Comparison of ENCODE assay signal across 11 cellular contexts in the genomic region with DNA sequence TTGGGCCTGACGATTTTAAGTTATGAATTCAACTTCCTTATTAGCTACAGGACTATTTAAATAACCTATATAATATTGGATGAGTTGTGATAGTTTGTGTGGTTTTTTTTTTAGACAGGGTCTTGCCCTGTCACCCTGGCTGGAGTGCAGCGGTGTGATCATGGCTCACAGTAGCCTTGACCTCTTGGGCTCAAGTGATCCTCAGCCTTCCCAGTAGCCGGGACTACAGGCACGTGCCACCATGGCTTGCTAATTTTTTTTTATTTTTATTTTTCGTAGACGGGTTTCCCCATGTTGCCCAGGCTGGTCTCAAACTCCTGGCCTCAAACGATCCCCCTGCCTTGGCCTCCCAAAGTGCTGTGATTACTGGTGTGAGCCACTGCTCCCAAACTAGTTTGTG. TPM values are rescaled to one million over a fixed set of nuclear protein-coding genes. Genes with fewer than 3 reads are reported as not detected.
"Had no signal": no experiment of that assay in that cellular context is flagged by ENCODE, and none has a peak within 500 bp of the region (broad histone marks: within the 10 kb centered on the region; RNA-seq: fewer than 3 reads in every experiment).

No MANE protein-coding gene starts in this region.

- H3K9ac ChIP-seq: GM23248 had no signal

- FAIRE-seq: HTR-8/SVneo had no signal

- H3K4me3 Mint-ChIP-seq: HFFc6, IgD-negative memory B cell had no signal

- H3K9me3 Mint-ChIP-seq: HFFc6 had no signal

- H3K27ac Mint-ChIP-seq: HFFc6, IgD-negative memory B cell had no signal

- H3K4me3 ChIP-seq: GM23248, HAP-1 had no signal

- DNase-seq: GM23248, GOT3, H7, HFFc6, KG1 had no signal

- ATAC-seq: HCT116 had no signal

- H3K4me1 ChIP-seq: HAP-1 had no signal

- H3K36me3 Mint-ChIP-seq: IgD-negative memory B cell had no signal

- H3K27ac ChIP-seq: GM23248 had no signal

- H3K36me3 ChIP-seq: HAP-1 had no signal

- H3K9me3 ChIP-seq: HAP-1 had no signal

- H2AFZ ChIP-seq: GM23248 had no signal

- H3K4me1 Mint-ChIP-seq: IgD-negative memory B cell had no signal

RNA-seq across cellular contexts. Expression of gene SPZ1, which starts 17.6 kb away (rescaled TPM):
- total RNA-seq: GM23248, H4, H7, HFFc6, HT-29 had no signal
- polyA plus RNA-seq: GM23248, IgD-negative memory B cell had no signal
